Comparison of ENCODE assay signal across 20 cellular contexts in genomic region chr3:162211470-162211869, GRCh38.
A peak's percentile ranks its signal among the peaks of the same experiment; 100 is the strongest.
DNase-seq lines count a peak whose midpoint lies in the region; FAIRE-seq and TF ChIP-seq lines count a peak whose summit lies in the region.
"Had no signal": no experiment of that assay in that cellular context is flagged by ENCODE, and none has a peak within 500 bp of the region (broad histone marks: within the 10 kb centered on the region; RNA-seq: fewer than 3 reads in every experiment).

No MANE protein-coding gene starts in this region.

- H3K9me3 Mint-ChIP-seq in HFFc6, result no peaks in the 10 kb centered on the region
- no peaks in the 10 kb centered on the region for H3K9me3 Mint-ChIP-seq in astrocyte (ENCODE audit: unreplicated experiment)
- H3K9me3 Mint-ChIP-seq in chondrocyte (ENCODE audit: low read depth), result no peaks in the 10 kb centered on the region

- H3K4me1 Mint-ChIP-seq in HFFc6 (ENCODE audit: low read depth), result peaks cover 20% of the 10 kb centered on the region
- no peaks in the 10 kb centered on the region for H3K4me1 Mint-ChIP-seq in astrocyte (ENCODE audit: low read depth, unreplicated experiment)
- H3K4me1 Mint-ChIP-seq in chondrocyte (ENCODE audit: low read depth), result no peaks in the 10 kb centered on the region
- H3K4me1 Mint-ChIP-seq: CD4-positive, CD25-positive, alpha-beta regulatory T cell had no signal

- H3K4me2 ChIP-seq in astrocyte (ENCODE audit: low read length), result no peak overlapping the region
- H3K4me2 ChIP-seq in neuronal stem cell (ENCODE audit: insufficient read depth, low read length, poor library complexity, severe bottlenecking), result no peak overlapping the region
- H3K4me2 ChIP-seq: BLaER1 treated with 17β-estradiol and CSF1 and Interleukin-3, amounts not matched to agents 10 nM and 100 nM had no signal

- no peak overlapping the region for H3K18ac ChIP-seq in neuronal stem cell (ENCODE audit: low read length)

- H3K9me3 ChIP-seq in astrocyte (ENCODE audit: insufficient read depth, low read depth, low read length) (no peaks in the 10 kb centered on the region), neuronal stem cell (replicated peaks in 1 of 2; ENCODE audit: control insufficient read depth in 2 of 2, insufficient read depth in 1 of 2, low read depth in 1 of 2, low read length in 2 of 2) (no peaks in the 10 kb centered on the region), small intestine (ENCODE audit: control insufficient read depth, low read depth) (no peaks in the 10 kb centered on the region)
- H3K9me3 ChIP-seq: BLaER1 treated with 17β-estradiol and CSF1 and Interleukin-3, amounts not matched to agents 10 nM and 100 nM; HAP-1 had no signal

- no peaks in the 10 kb centered on the region for H3K36me3 Mint-ChIP-seq in HFFc6 (ENCODE audit: low read depth)
- H3K36me3 Mint-ChIP-seq in astrocyte (ENCODE audit: low read depth, unreplicated experiment), result no peaks in the 10 kb centered on the region
- no peaks in the 10 kb centered on the region for H3K36me3 Mint-ChIP-seq in chondrocyte (ENCODE audit: low read depth)
- H3K36me3 Mint-ChIP-seq: CD4-positive, CD25-positive, alpha-beta regulatory T cell had no signal

- H3K14ac ChIP-seq in neuronal stem cell (ENCODE audit: low read length), result no peak overlapping the region

- no peak overlapping the region for H2BK120ac ChIP-seq in neuronal stem cell (ENCODE audit: low read depth, low read length)

- no peak overlapping the region for H4K91ac ChIP-seq in neuronal stem cell (ENCODE audit: low read depth, low read length, poor library complexity)

- no peaks in the 10 kb centered on the region for H3K27me3 Mint-ChIP-seq in HFFc6 (ENCODE audit: insufficient read depth)
- no peaks in the 10 kb centered on the region for H3K27me3 Mint-ChIP-seq in astrocyte (ENCODE audit: low read depth, unreplicated experiment)
- no peaks in the 10 kb centered on the region for H3K27me3 Mint-ChIP-seq in chondrocyte (ENCODE audit: low read depth)
- H3K27me3 Mint-ChIP-seq: CD4-positive, CD25-positive, alpha-beta regulatory T cell had no signal

- H3K36me3 ChIP-seq in astrocyte (ENCODE audit: insufficient read depth, low read length), result no peaks in the 10 kb centered on the region
- no peaks in the 10 kb centered on the region for H3K36me3 ChIP-seq in neuronal stem cell (replicated peaks in 1 of 2; ENCODE audit: control insufficient read depth in 2 of 2, insufficient read depth in 2 of 2, low read length in 2 of 2)
- no peaks in the 10 kb centered on the region for H3K36me3 ChIP-seq in small intestine (ENCODE audit: control insufficient read depth in 2 of 2, insufficient read depth in 2 of 2, low read length in 2 of 2)
- H3K36me3 ChIP-seq: BLaER1 treated with 17β-estradiol and CSF1 and Interleukin-3, amounts not matched to agents 10 nM and 100 nM; HAP-1 had no signal

- no peak overlapping the region for H3K27ac ChIP-seq in astrocyte (ENCODE audit: low read depth, low read length)
- no peak overlapping the region for H3K27ac ChIP-seq in neuronal stem cell (replicated peaks; ENCODE audit: low read length)
- no peak overlapping the region for H3K27ac ChIP-seq in small intestine (ENCODE audit: low read depth in 1 of 2, low read length in 1 of 2)
- H3K27ac ChIP-seq: 22Rv1; BLaER1 treated with 17β-estradiol and CSF1 and Interleukin-3, amounts not matched to agents 10 nM and 100 nM had no signal

- no peak overlapping the region for H3K4me3 ChIP-seq in AG10803 (ENCODE audit: low read length)
- no peak overlapping the region for H3K4me3 ChIP-seq in astrocyte (ENCODE audit: insufficient read depth, low read depth, low read length)
- no peak overlapping the region for H3K4me3 ChIP-seq in neuronal stem cell (ENCODE audit: low read length in 2 of 2)
- H3K4me3 ChIP-seq in small intestine (ENCODE audit: low read depth in 1 of 2, low read length in 2 of 2), result no peak overlapping the region
- H3K4me3 ChIP-seq: BLaER1 treated with 17β-estradiol and CSF1 and Interleukin-3, amounts not matched to agents 10 nM and 100 nM; GM12878; HAP-1 had no signal

- H3K23ac ChIP-seq in neuronal stem cell (ENCODE audit: low read depth, low read length, poor library complexity), result no peak overlapping the region

- FAIRE-seq in astrocyte (lab: Jason Lieb, UNC) (peak; percentile 47), small intestine (lab: Jason Lieb, UNC) (no peak)
- FAIRE-seq: GM12878, GM18507, HepG2, HTR-8/SVneo had no signal

- no peak overlapping the region for H4K8ac ChIP-seq in neuronal stem cell (ENCODE audit: low read depth, low read length)

- H2AFZ ChIP-seq in astrocyte (ENCODE audit: low read depth, low read length) (no peak overlapping the region), neuronal stem cell (ENCODE audit: low read length) (peak overlapping the region; percentile 36)

- H3K4me3 Mint-ChIP-seq in HFFc6, result no peak overlapping the region
- no peak overlapping the region for H3K4me3 Mint-ChIP-seq in astrocyte (ENCODE audit: unreplicated experiment)
- no peak overlapping the region for H3K4me3 Mint-ChIP-seq in chondrocyte (ENCODE audit: unreplicated experiment)
- H3K4me3 Mint-ChIP-seq: CD4-positive, CD25-positive, alpha-beta regulatory T cell had no signal

- DNase-seq in AG10803 (ENCODE audit: low read depth), result peak; percentile 3
- DNase-seq in HFFc6, result peak; percentile 27
- DNase-seq in astrocyte (ENCODE audit: low read depth), result no peak
- no peak for DNase-seq in neuronal stem cell (ENCODE audit: low spot score)
- no peak for DNase-seq in small intestine
- no peak for DNase-seq in NCI-H1048 (lab: John Stamatoyannopoulos, UW)
- DNase-seq in ecto neural progenitor cell (ENCODE audit: low spot score), result no peak
- no peak for DNase-seq in chondrocyte (ENCODE audit: low spot score)
- DNase-seq: AML-193; Calu3; CD4-positive, CD25-positive, alpha-beta regulatory T cell; DMS 273 treated with DMSO at 0.1 percent for 48 hours; GOT3 had no signal

- no peak overlapping the region for H2BK12ac ChIP-seq in neuronal stem cell (ENCODE audit: low read length)

- TF ChIP-seq CTCF in AG10803 (conservative IDR thresholded peaks at IDR 0.05; ENCODE audit: low read length) (no peak), HFFc6 (IDR thresholded peaks at IDR 0.05) (no peak), astrocyte (IDR thresholded peaks at IDR 0.05; ENCODE audit: insufficient read depth, low read depth, low read length) (no peak), chondrocyte (IDR thresholded peaks at IDR 0.05) (no peak)

- no peaks in the 10 kb centered on the region for H3K27me3 ChIP-seq in astrocyte (ENCODE audit: insufficient read depth, low read length)
- no peaks in the 10 kb centered on the region for H3K27me3 ChIP-seq in neuronal stem cell (ENCODE audit: control insufficient read depth in 3 of 3, insufficient read depth in 3 of 3, low read depth in 1 of 3, low read length in 3 of 3)
- H3K27me3 ChIP-seq in small intestine (ENCODE audit: control insufficient read depth in 2 of 2, insufficient read depth in 2 of 2, low read length in 2 of 2), result no peaks in the 10 kb centered on the region
- H3K27me3 ChIP-seq: BLaER1 treated with 17β-estradiol and CSF1 and Interleukin-3, amounts not matched to agents 10 nM and 100 nM had no signal

- H3K79me2 ChIP-seq in astrocyte (ENCODE audit: insufficient read depth, low read length), result no peaks in the 10 kb centered on the region

- H3K9ac ChIP-seq in astrocyte (ENCODE audit: low read length), result no peak overlapping the region
- no peak overlapping the region for H3K9ac ChIP-seq in neuronal stem cell (ENCODE audit: low read depth, low read length, poor library complexity)
- H3K9ac ChIP-seq: BLaER1 treated with 17β-estradiol and CSF1 and Interleukin-3, amounts not matched to agents 10 nM and 100 nM had no signal

- no peaks in the 10 kb centered on the region for H3K79me1 ChIP-seq in neuronal stem cell (ENCODE audit: low read depth, low read length)

- H2BK5ac ChIP-seq in neuronal stem cell (ENCODE audit: low read length), result no peak overlapping the region

- no peaks in the 10 kb centered on the region for H3K4me1 ChIP-seq in astrocyte (ENCODE audit: insufficient read depth, low read length)
- no peaks in the 10 kb centered on the region for H3K4me1 ChIP-seq in neuronal stem cell (ENCODE audit: control insufficient read depth in 2 of 2, insufficient read depth in 1 of 2, low read depth in 1 of 2, low read length in 2 of 2)
- no peaks in the 10 kb centered on the region for H3K4me1 ChIP-seq in small intestine (ENCODE audit: control insufficient read depth in 2 of 2, insufficient read depth in 1 of 2, low read depth in 1 of 2, low read length in 1 of 2)
- H3K4me1 ChIP-seq: BLaER1 treated with 17β-estradiol and CSF1 and Interleukin-3, amounts not matched to agents 10 nM and 100 nM; HAP-1 had no signal

- no peaks in the 10 kb centered on the region for H4K20me1 ChIP-seq in astrocyte (ENCODE audit: insufficient read depth, low read length)
- H4K20me1 ChIP-seq: BLaER1 treated with 17β-estradiol and CSF1 and Interleukin-3, amounts not matched to agents 10 nM and 100 nM had no signal

- H3K27ac Mint-ChIP-seq in HFFc6, result no peak overlapping the region
- H3K27ac Mint-ChIP-seq in astrocyte (ENCODE audit: unreplicated experiment), result no peak overlapping the region
- H3K27ac Mint-ChIP-seq in chondrocyte (ENCODE audit: unreplicated experiment), result no peak overlapping the region
- H3K27ac Mint-ChIP-seq: CD4-positive, CD25-positive, alpha-beta regulatory T cell had no signal

- H2BK15ac ChIP-seq in neuronal stem cell (ENCODE audit: low read length), result no peak overlapping the region

- no peak overlapping the region for H3K4ac ChIP-seq in neuronal stem cell (ENCODE audit: low read length)

- H2AK5ac ChIP-seq in neuronal stem cell (ENCODE audit: low read depth, low read length), result no peak overlapping the region

Comparison
In these comparisons a context has a peak if more than half of its experiments do, and no peak if none do; other contexts are left out.
1. DNase-seq: peak in AG10803 (single experiment) and HFFc6 (single experiment); none in astrocyte (single experiment), neuronal stem cell (single experiment), small intestine (single experiment), NCI-H1048 (single experiment), ecto neural progenitor cell (single experiment) and chondrocyte (single experiment).